Comparison of ENCODE assay signal across 9 cellular contexts in the genomic region with DNA sequence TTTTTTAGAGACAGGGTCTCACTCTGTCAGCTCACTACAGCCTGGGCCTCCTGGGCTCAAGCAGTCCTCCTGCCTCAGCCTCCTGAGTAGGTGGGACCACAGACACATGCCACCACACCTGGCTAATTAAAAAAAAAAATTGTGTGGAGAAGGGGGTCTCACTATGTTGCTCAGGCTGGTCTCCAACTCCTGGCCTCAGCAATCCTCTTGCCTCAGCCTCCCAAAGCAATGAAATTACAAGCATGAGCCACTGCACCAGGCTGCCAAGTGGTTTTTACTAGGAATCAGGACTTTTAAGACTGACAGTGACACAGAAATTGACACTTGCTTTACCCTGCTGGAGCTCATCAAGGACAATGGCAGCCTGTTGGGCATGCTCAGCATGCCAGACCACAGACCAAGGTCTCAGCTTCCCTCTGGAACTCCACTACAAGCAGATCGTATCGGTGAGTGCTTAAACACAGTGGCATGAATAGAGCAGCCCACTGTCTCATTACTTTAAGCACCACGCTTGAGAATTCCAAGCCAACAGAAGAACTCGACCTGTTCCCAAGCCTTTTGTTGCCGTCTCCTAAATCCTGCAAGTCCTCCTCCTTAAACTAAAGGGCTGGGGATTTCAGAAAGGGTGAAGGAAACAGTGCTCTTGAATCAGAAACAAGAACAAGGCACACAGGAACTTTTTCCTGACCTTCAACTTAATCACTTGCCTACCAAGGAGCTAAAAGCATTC. TPM values are rescaled to one million over a fixed set of nuclear protein-coding genes. Genes with fewer than 3 reads are reported as not detected.
DNase-seq lines count a peak whose midpoint lies in the region; ATAC-seq and TF ChIP-seq lines count a peak whose summit lies in the region.
"Had no signal": no experiment of that assay in that cellular context is flagged by ENCODE, and none has a peak within 500 bp of the region (broad histone marks: within the 10 kb centered on the region; RNA-seq: fewer than 3 reads in every experiment).

No MANE protein-coding gene starts in this region.

- H3K36me3 Mint-ChIP-seq in osteocyte (ENCODE audit: unreplicated experiment) = no peaks in the 10 kb centered on the region

- no peaks in the 10 kb centered on the region for H3K36me3 ChIP-seq in brain microvascular endothelial cell (replicated peaks)

- peaks cover 52% of the 10 kb centered on the region for H3K4me1 Mint-ChIP-seq in osteocyte (ENCODE audit: unreplicated experiment)

- H3K27me3 ChIP-seq in brain microvascular endothelial cell (replicated peaks) = no peaks in the 10 kb centered on the region

- peak; percentile 19 for ATAC-seq in GM19372 (IDR thresholded peaks at IDR 0.05; ENCODE audit: low read depth, unreplicated experiment)
- ATAC-seq in HG03469 (IDR thresholded peaks at IDR 0.05; ENCODE audit: unreplicated experiment) = peak; percentile 8

- no peak overlapping the region for H3K4me3 Mint-ChIP-seq in osteocyte (ENCODE audit: unreplicated experiment)

- no peaks in the 10 kb centered on the region for H3K9me3 Mint-ChIP-seq in osteocyte (ENCODE audit: unreplicated experiment)

- in situ Hi-C loops in brain microvascular endothelial cell (cut with HindIII; ENCODE audit: low pct_ligation_motif_present, low sequenced_read_pairs) = no loop called here

- TF ChIP-seq CTCF in brain microvascular endothelial cell (IDR thresholded peaks at IDR 0.05; ENCODE audit: low read depth, low read length, missing control alignments) = no peak
- no peak for TF ChIP-seq CTCF in osteocyte (IDR thresholded peaks at IDR 0.05)
- TF ChIP-seq CTCF in GM10266 (IDR thresholded peaks at IDR 0.05; ENCODE audit: control insufficient read depth, insufficient read depth, low read depth, missing control alignments) = no peak

- peak overlapping the region; percentile 85 for H3K27ac ChIP-seq in brain microvascular endothelial cell

- H3K27me3 Mint-ChIP-seq in osteocyte (ENCODE audit: unreplicated experiment) = no peaks in the 10 kb centered on the region

- H3K27ac Mint-ChIP-seq in osteocyte (ENCODE audit: unreplicated experiment) = peak overlapping the region; percentile 90

- peak; percentile 14 for DNase-seq in brain microvascular endothelial cell
- DNase-seq in osteocyte (ENCODE audit: extremely low spot score, unreplicated experiment) = no peak
- DNase-seq in DMS53 (lab: John Stamatoyannopoulos, UW) = no peak
- DNase-seq in GM10266 (ENCODE audit: extremely low spot score) = no peak
- no peak for DNase-seq in Ammon's horn (ENCODE audit: low spot score)
- no peak for DNase-seq in SHP77 (lab: John Stamatoyannopoulos, UW)

- H3K4me3 ChIP-seq in brain microvascular endothelial cell (ENCODE audit: low read depth, low read length) = no peak overlapping the region

RNA-seq across cellular contexts. Expression of gene EOMES, which starts 41.4 kb away (rescaled TPM):
- not detected in 2 replicates for total RNA-seq in osteocyte
- total RNA-seq: lung microvascular endothelial cell had no signal
